Comparison of ENCODE assay signal across 8 cellular contexts in genomic region chr11:3056296-3057068, GRCh38. TPM values are rescaled to one million over a fixed set of nuclear protein-coding genes. Genes with fewer than 3 reads are reported as not detected.
DNase-seq lines count a peak whose midpoint lies in the region; ATAC-seq, FAIRE-seq and TF ChIP-seq lines count a peak whose summit lies in the region.

No MANE protein-coding gene starts in this region.

- TF ChIP-seq CTCF in gastroesophageal sphincter (IDR thresholded peaks at IDR 0.05) (no peak), retinal pigment epithelial cell (conservative IDR thresholded peaks at IDR 0.05; ENCODE audit: low read depth, low read length) (no peak)

- no peak for ATAC-seq in gastroesophageal sphincter
- ATAC-seq in HG03571 (IDR thresholded peaks at IDR 0.05; ENCODE audit: unreplicated experiment) = no peak

- 0 to 20% methylated on average over 5 to 14 of the region's 29 CpGs for whole genome bisulfite sequencing in gastroesophageal sphincter (ENCODE audit: low coverage in 1 of 2), 2 donors

- H3K27ac Mint-ChIP-seq in IgD-negative memory B cell = peak overlapping the region; percentile 95 to 97 (median 96)

- no peaks in the 10 kb centered on the region for H3K9me3 ChIP-seq in gastroesophageal sphincter

- H3K4me1 ChIP-seq in gastroesophageal sphincter = peaks cover 0 to 63% (median 11%) of the 10 kb centered on the region in 3 donors

- H3K4me1 Mint-ChIP-seq in IgD-negative memory B cell = peaks cover 21 to 32% (median 25%) of the 10 kb centered on the region in 3 donors

- no peaks in the 10 kb centered on the region for H3K27me3 ChIP-seq in gastroesophageal sphincter

- FAIRE-seq in HTR-8/SVneo (lab: Jason Lieb, UNC) = no peak

- DNase-seq in COR-L47 (lab: John Stamatoyannopoulos, UW) = peak; percentile 6
- peak; percentile 54 to 58 for DNase-seq in activated T-cell treated with anti-CD3 and anti-CD28 coated beads, Interleukin-2, amount 50 U/mL, for 48 hours
- DNase-seq in retinal pigment epithelial cell (ENCODE audit: low read depth) = no peak
- no peak for DNase-seq in NCI-H187 treated with DMSO at 0.1 percent for 48 hours (lab: John Stamatoyannopoulos, UW)
- no peak for DNase-seq in HTR-8/SVneo (ENCODE audit: insufficient read length, low spot score)

- TF ChIP-seq EP300 in gastroesophageal sphincter (IDR thresholded peaks at IDR 0.05) = no peak

- H3K36me3 ChIP-seq in gastroesophageal sphincter = peaks cover 0 to 18% of the 10 kb centered on the region in 2 donors

- no peak for TF ChIP-seq POLR2A in gastroesophageal sphincter (IDR thresholded peaks at IDR 0.05)

- H3K4me3 ChIP-seq in gastroesophageal sphincter (peak overlapping the region; percentile 53 to 99), retinal pigment epithelial cell (ENCODE audit: low read length) (peak overlapping the region; percentile 86)

- no peaks in the 10 kb centered on the region for H3K9me3 Mint-ChIP-seq in IgD-negative memory B cell

- H3K4me3 Mint-ChIP-seq in IgD-negative memory B cell = peak overlapping the region; percentile 88 to 99 (median 95)

- no peaks in the 10 kb centered on the region for H3K36me3 Mint-ChIP-seq in IgD-negative memory B cell

- no peaks in the 10 kb centered on the region for H3K27me3 Mint-ChIP-seq in IgD-negative memory B cell

- peak overlapping the region; percentile 27 to 92 (median 86) for H3K27ac ChIP-seq in gastroesophageal sphincter

RNA-seq across cellular contexts. Expression of gene CARS1, which starts 0.7 kb away (rescaled TPM):
- 35.8 TPM for polyA plus RNA-seq in IgD-negative memory B cell
- 10 to 100 TPM; 29.1 to 41.5 (median 31.2) TPM for total RNA-seq in gastroesophageal sphincter

Comparison
In these comparisons a context has a peak if more than half of its experiments do, and no peak if none do; other contexts are left out.
1. DNase-seq: peak in COR-L47 (single experiment) and activated T-cell treated with anti-CD3 and anti-CD28 coated beads, Interleukin-2, amount 50 U/mL, for 48 hours (2 of 2); none in retinal pigment epithelial cell (single experiment), NCI-H187 treated with DMSO at 0.1 percent for 48 hours (single experiment) and HTR-8/SVneo (single experiment).